In the genomic region with DNA sequence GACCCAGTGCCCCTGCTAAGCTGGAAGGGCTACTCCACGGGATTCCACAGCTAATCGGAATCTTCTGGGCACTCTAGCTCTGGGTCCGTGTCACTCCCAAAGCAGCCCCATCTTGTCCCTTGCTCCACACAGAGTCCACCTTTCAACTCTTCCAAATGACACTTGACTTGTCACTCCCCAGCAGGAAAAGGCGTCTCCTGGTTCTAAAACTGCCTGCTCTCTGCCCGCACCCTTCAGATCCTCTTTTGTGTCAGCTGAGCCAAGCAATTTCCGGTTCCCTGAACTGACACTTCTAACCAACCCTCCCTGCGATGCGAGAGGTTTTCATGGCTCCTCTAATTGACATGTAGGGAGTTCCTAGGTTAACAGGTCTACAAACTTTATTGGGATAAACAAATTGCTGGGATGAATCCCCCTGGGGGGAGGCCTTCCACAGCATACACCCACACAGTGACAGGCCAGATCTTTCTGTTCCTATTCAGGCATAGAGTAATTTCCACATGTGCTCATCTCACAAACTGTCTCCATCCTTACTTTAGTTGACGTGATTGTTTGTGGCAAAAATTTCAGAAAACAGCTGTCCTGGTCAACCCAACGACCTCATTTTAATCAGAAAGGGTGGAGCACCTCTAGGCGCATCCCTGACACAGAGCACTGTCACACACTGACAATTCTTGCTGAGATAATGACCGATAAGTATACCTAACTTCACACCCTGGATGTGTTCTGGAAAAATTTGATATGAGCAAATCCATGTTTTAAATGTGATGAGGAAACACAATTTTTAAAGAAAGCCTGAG, we compare ENCODE assay signal across 8 cellular contexts.
DNase-seq lines count a peak whose midpoint lies in the region; ATAC-seq, FAIRE-seq and TF ChIP-seq lines count a peak whose summit lies in the region.

No MANE protein-coding gene starts in this region.

- CTCF ChIA-PET in HEK293 (lab: Yijun Ruan, JAX), result interaction anchor here (0.9 kb wide), 1 partner anchor 12 kb away, joined by 3 read pairs; no protein-coding TSS in a partner anchor

- H3K36me3 ChIP-seq in HEK293 (ENCODE audit: control insufficient read depth in 2 of 2, insufficient read depth in 1 of 2, low read length in 2 of 2), result no peaks in the 10 kb centered on the region
- H3K36me3 ChIP-seq in duodenal mucosa (ENCODE audit: control insufficient read depth in 1 of 2, insufficient read depth in 2 of 2, low read length in 2 of 2), result no peaks in the 10 kb centered on the region
- H3K36me3 ChIP-seq in neutrophil, result no peaks in the 10 kb centered on the region

- peak; percentile 62 for DNase-seq in SKM-1 treated with dmso at 0.1 percent for 144 hours (lab: John Stamatoyannopoulos, UW; ENCODE audit: unreplicated experiment)
- DNase-seq in NCI-H2029 (lab: John Stamatoyannopoulos, UW), result no peak
- no peak for DNase-seq in NCI-H2196 (lab: John Stamatoyannopoulos, UW; ENCODE audit: unreplicated experiment)
- DNase-seq in frontal cortex (ENCODE audit: low spot score in 2 of 2), result no peak

- no peak for ATAC-seq in GM21367 (IDR thresholded peaks at IDR 0.05; ENCODE audit: unreplicated experiment)

- H3K4me3 ChIP-seq in HEK293 (ENCODE audit: low read depth, low read length) (no peak overlapping the region), duodenal mucosa (ENCODE audit: low read depth in 1 of 2, low read length in 2 of 2) (no peak overlapping the region), neutrophil (ENCODE audit: low read depth in 1 of 2, low read length in 1 of 2) (peak overlapping the region; percentile 35 to 37)

- peaks cover 14% of the 10 kb centered on the region for H3K4me1 ChIP-seq in HEK293 (ENCODE audit: control insufficient read depth, insufficient read depth, low read length)
- peaks cover 12 to 15% of the 10 kb centered on the region in 2 donors for H3K4me1 ChIP-seq in duodenal mucosa (ENCODE audit: control insufficient read depth in 1 of 2, insufficient read depth in 2 of 2, low read length in 2 of 2)
- H3K4me1 ChIP-seq in neutrophil (ENCODE audit: control insufficient read depth in 1 of 2, insufficient read depth in 1 of 2, low read depth in 1 of 2, low read length in 1 of 2), result peaks cover 93% of the 10 kb centered on the region in 2 experiments

- no peak for FAIRE-seq in frontal cortex (lab: Jason Lieb, UNC)

- H3K27me3 ChIP-seq in duodenal mucosa (ENCODE audit: control insufficient read depth in 1 of 2, insufficient read depth in 2 of 2, low read length in 2 of 2) (no peaks in the 10 kb centered on the region), neutrophil (no peaks in the 10 kb centered on the region)

- no peak overlapping the region for H3K9ac ChIP-seq in duodenal mucosa (ENCODE audit: low read depth in 1 of 2, low read length in 2 of 2)

- H3K27ac ChIP-seq in HEK293 (ENCODE audit: extremely low read depth, low read depth, low read length), result no peak overlapping the region
- H3K27ac ChIP-seq in duodenal mucosa (ENCODE audit: low read depth, low read length), result peak overlapping the region; percentile 53
- peak overlapping the region; percentile 89 for H3K27ac ChIP-seq in neutrophil

- H3K9me3 ChIP-seq in HEK293 (ENCODE audit: control insufficient read depth, insufficient read depth, low read depth, low read length), result no peaks in the 10 kb centered on the region
- no peaks in the 10 kb centered on the region for H3K9me3 ChIP-seq in duodenal mucosa (ENCODE audit: control insufficient read depth in 1 of 2, low read length in 2 of 2)
- H3K9me3 ChIP-seq in neutrophil, result no peaks in the 10 kb centered on the region

- POLR2A ChIA-PET in HEK293 (lab: Yijun Ruan, JAX), result no interaction called here

- no peak for TF ChIP-seq CTCF in HEK293 (tag by site-specific recombination; IDR thresholded peaks at IDR 0.05)
- no peak for TF ChIP-seq CTCF in neutrophil (IDR thresholded peaks at IDR 0.05)

TF ChIP-seq in HEK293, 187 proteins besides CTCF, POLR2A, EP300 and RAD21:
- TF ChIP-seq ZBTB7A (tag by site-specific recombination; IDR thresholded peaks at IDR 0.05; ENCODE audit: low read depth) (no peak), ZNF112 (tag by site-specific recombination; IDR thresholded peaks at IDR 0.05) (no peak), WT1 (tag by site-specific recombination; IDR thresholded peaks at IDR 0.05) (peak; percentile 86), ZNF544 (tag by site-specific recombination; IDR thresholded peaks at IDR 0.05) (no peak), SETDB1 (IDR thresholded peaks at IDR 0.05; ENCODE audit: insufficient read length, low read length) (no peak)
- TF ChIP-seq, protein P1, sequence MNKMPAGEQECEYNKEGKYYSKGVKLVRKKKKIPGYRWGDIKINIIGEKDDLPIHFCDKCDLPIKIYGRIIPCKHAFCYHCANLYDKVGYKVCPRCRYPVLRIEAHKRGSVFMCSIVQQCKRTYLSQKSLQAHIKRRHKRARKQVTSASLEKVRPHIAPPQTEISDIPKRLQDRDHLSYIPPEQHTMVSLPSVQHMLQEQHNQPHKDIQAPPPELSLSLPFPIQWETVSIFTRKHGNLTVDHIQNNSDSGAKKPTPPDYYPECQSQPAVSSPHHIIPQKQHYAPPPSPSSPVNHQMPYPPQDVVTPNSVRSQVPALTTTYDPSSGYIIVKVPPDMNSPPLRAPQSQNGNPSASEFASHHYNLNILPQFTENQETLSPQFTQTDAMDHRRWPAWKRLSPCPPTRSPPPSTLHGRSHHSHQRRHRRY (tag by site-specific recombination; IDR thresholded peaks at IDR 0.05), result no peak

Comparison
In these comparisons a context has a peak if more than half of its experiments do, and no peak if none do; other contexts are left out.
1. H3K4me3 ChIP-seq: peak in neutrophil (2 of 2); none in HEK293 (single experiment) and duodenal mucosa (0 of 2).